ENCODE assay signal across 12 cellular contexts in the genomic region with DNA sequence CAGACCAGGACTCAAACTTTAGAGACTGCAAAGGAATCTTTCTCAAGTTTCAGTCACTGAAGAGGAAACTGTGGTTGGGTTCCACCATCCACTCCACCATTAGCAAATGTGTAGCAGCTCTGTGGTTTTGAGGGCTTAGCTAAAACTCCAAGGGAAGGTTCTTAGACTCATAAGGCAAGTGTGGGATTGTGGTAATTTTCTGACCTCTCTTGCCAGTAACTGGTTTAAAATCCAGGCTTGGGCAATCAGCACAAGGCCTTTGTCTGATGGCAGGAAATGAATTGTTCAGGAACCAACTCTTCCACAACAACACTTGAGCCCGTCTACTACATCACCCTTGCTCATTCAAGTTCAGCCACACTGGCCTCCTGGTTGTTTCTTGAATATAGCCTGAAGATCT.
DNase-seq lines count a peak whose midpoint lies in the region; ATAC-seq and TF ChIP-seq lines count a peak whose summit lies in the region.
"Had no signal": no experiment of that assay in that cellular context is flagged by ENCODE, and none has a peak within 500 bp of the region (broad histone marks: within the 10 kb centered on the region; RNA-seq: fewer than 3 reads in every experiment).

No MANE protein-coding gene starts in this region.

- CTCF ChIA-PET in mammary epithelial cell (lab: Charles Lee; ENCODE audit: low non-redundant PET) = no interaction called here

- in situ Hi-C loops in mammary epithelial cell (cut with MboI; ENCODE audit: low sequenced_read_pairs in 2 of 2) = no loop called here

- H3K4me1 Mint-ChIP-seq in neural progenitor cell = no peaks in the 10 kb centered on the region

- H3K9me3 Mint-ChIP-seq in neural progenitor cell = no peaks in the 10 kb centered on the region
- H3K9me3 Mint-ChIP-seq: type B pancreatic cell had no signal

- dilution Hi-C loops in mammary epithelial cell (cut with HindIII; ENCODE audit: low sequenced_read_pairs) = no loop called here

- no peaks in the 10 kb centered on the region for H3K36me3 Mint-ChIP-seq in neural progenitor cell
- H3K36me3 Mint-ChIP-seq: type B pancreatic cell had no signal

- TF ChIP-seq CTCF in AG10803 (conservative IDR thresholded peaks at IDR 0.05; ENCODE audit: low read length) = no peak
- TF ChIP-seq CTCF in mammary epithelial cell (conservative IDR thresholded peaks at IDR 0.05 in 1 of 2, IDR thresholded peaks at IDR 0.05 in 1 of 2; ENCODE audit: extremely low read depth in 1 of 2, insufficient read depth in 1 of 2, low read depth in 1 of 2, low read length in 2 of 2) = no peak
- no peak for TF ChIP-seq CTCF in neural progenitor cell (IDR thresholded peaks at IDR 0.05)

- H3K9me3 ChIP-seq in mammary epithelial cell (replicated peaks; ENCODE audit: insufficient read depth, low read length) = no peaks in the 10 kb centered on the region
- H3K9me3 ChIP-seq in neural progenitor cell (ENCODE audit: low read depth) = no peaks in the 10 kb centered on the region

- H3K4me2 ChIP-seq in mammary epithelial cell (ENCODE audit: insufficient read depth, low read depth, low read length) (no peak overlapping the region), neural progenitor cell (no peak overlapping the region)

- no peak overlapping the region for H2AFZ ChIP-seq in mammary epithelial cell (ENCODE audit: low read depth, low read length)
- no peak overlapping the region for H2AFZ ChIP-seq in neural progenitor cell (replicated peaks)

- BruUV-seq in mammary epithelial cell (replicated peaks; lab: Mats Ljungman, UMichigan) = no TSS peak

- H3K27me3 Mint-ChIP-seq in neural progenitor cell (ENCODE audit: insufficient read depth, low read depth) = peaks cover 9% of the 10 kb centered on the region
- H3K27me3 Mint-ChIP-seq: type B pancreatic cell had no signal

- H3K27ac Mint-ChIP-seq in neural progenitor cell = no peak overlapping the region
- H3K27ac Mint-ChIP-seq: type B pancreatic cell had no signal

- no peaks in the 10 kb centered on the region for H3F3A ChIP-seq in neural progenitor cell (ENCODE audit: low read depth)

- H3K27ac ChIP-seq in mammary epithelial cell (ENCODE audit: insufficient read depth, low read depth, low read length) = no peak overlapping the region
- no peak overlapping the region for H3K27ac ChIP-seq in neural progenitor cell

- intact Hi-C loops in mammary epithelial cell (cut with micrococcal nuclease) = no loop called here

- no peak overlapping the region for H3K9ac ChIP-seq in mammary epithelial cell (ENCODE audit: insufficient read depth, low read length)
- no peak overlapping the region for H3K9ac ChIP-seq in neural progenitor cell

- no peak overlapping the region for H3K4me3 Mint-ChIP-seq in neural progenitor cell
- H3K4me3 Mint-ChIP-seq: type B pancreatic cell had no signal

- no peaks in the 10 kb centered on the region for H3K36me3 ChIP-seq in mammary epithelial cell (ENCODE audit: insufficient read depth, low read length)
- no peaks in the 10 kb centered on the region for H3K36me3 ChIP-seq in neural progenitor cell

- H3K27me3 ChIP-seq in mammary epithelial cell (ENCODE audit: insufficient read depth, low read length) (no peaks in the 10 kb centered on the region), neural progenitor cell (no peaks in the 10 kb centered on the region)

- ATAC-seq in GM21528 (IDR thresholded peaks at IDR 0.05; ENCODE audit: low FRiP score, unreplicated experiment) (peak; percentile 64), esophagus mucosa (no peak), HG02763 (IDR thresholded peaks at IDR 0.05; ENCODE audit: unreplicated experiment) (no peak)

- no CpG with 5 or more reads among the region's 1 CpG for WGBS in mammary epithelial cell (ENCODE audit: low coverage, missing lambda C conversion rate)

- H3K79me2 ChIP-seq in mammary epithelial cell (ENCODE audit: insufficient read depth, low read length) (no peaks in the 10 kb centered on the region), neural progenitor cell (ENCODE audit: low read depth) (no peaks in the 10 kb centered on the region)

- H4K20me1 ChIP-seq in mammary epithelial cell (ENCODE audit: insufficient read depth, low read length) = no peaks in the 10 kb centered on the region
- H4K20me1 ChIP-seq in neural progenitor cell (ENCODE audit: low read depth) = no peaks in the 10 kb centered on the region

- DNase-seq in AG10803 (ENCODE audit: low read depth) = peak; percentile 90
- peak; percentile 81 for DNase-seq in M059J (ENCODE audit: low read depth)
- DNase-seq in mammary epithelial cell = peak; percentile 78
- DNase-seq in iPS-NIHi7 (ENCODE audit: extremely low spot score) = no peak
- DNase-seq in neural progenitor cell (ENCODE audit: low spot score) = no peak
- DNase-seq: activated CD8-positive, alpha-beta memory T cell treated with anti-CD3 and anti-CD28 coated beads, Interleukin-2, amount 50 U/mL, for 48 hours; SHP77 treated with DMSO at 0.1 percent for 48 hours; stimulated activated CD4-positive, alpha-beta T cell treated with anti-CD3 and anti-CD28 coated beads, Interleukin-4, amount 100 ng/mL, for 24 hours had no signal

- H3K4me1 ChIP-seq in mammary epithelial cell (ENCODE audit: insufficient read depth, low read length) (peaks cover 18% of the 10 kb centered on the region), neural progenitor cell (no peaks in the 10 kb centered on the region)

- no peak overlapping the region for H3K4me3 ChIP-seq in AG10803 (ENCODE audit: low read length)
- H3K4me3 ChIP-seq in mammary epithelial cell (replicated peaks in 1 of 3; ENCODE audit: insufficient read depth in 1 of 3, low read depth in 2 of 3, low read length in 3 of 3) = no peak overlapping the region
- no peak overlapping the region for H3K4me3 ChIP-seq in neural progenitor cell

Comparison
In these comparisons a context has a peak if more than half of its experiments do, and no peak if none do; other contexts are left out.
1. DNase-seq: peak in AG10803 (single experiment), M059J (single experiment) and mammary epithelial cell (single experiment); none in iPS-NIHi7 (single experiment) and neural progenitor cell (single experiment).